7 cellular contexts compared by ENCODE assay signal in the genomic region with DNA sequence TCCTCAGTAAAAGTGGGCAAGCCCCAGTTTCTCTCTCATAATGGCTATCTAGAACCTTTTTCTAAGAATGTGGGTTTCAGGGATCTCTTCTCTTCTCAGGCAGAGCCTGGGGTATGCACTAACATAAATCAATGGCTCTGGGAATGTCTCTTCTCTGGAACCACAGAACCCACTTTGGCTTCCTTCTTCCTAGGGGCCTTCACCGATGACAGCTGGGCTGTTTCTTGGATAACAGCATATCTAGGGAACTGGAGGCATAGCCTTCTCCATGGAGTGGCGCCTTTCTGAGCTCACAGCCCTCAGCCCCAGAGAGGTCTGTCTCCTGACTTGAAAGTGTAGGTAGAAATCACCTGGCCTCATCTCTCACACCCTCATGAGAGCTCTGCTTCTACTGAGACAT.
"Had no signal": no experiment of that assay in that cellular context is flagged by ENCODE, and none has a peak within 500 bp of the region (broad histone marks: within the 10 kb centered on the region; RNA-seq: fewer than 3 reads in every experiment).

No MANE protein-coding gene starts in this region.

- H2AFZ ChIP-seq: GM23338 had no signal

- H3K4me3 ChIP-seq: GM23338 had no signal

- DNase-seq: H9, HCEC 1CT, KBM-7 had no signal

- ATAC-seq: GM23338, HepG2 had no signal

- H3K9ac ChIP-seq: KMS-11 had no signal

- H3K27ac ChIP-seq: HL-60, KMS-11 had no signal

- H3K4me2 ChIP-seq: GM23338, KMS-11 had no signal
